In genomic region chr2:109530712-109531111, GRCh38 we compare ENCODE assay signal across 15 cellular contexts.
"Had no signal": no experiment of that assay in that cellular context is flagged by ENCODE, and none has a peak within 500 bp of the region (broad histone marks: within the 10 kb centered on the region; RNA-seq: fewer than 3 reads in every experiment).

No MANE protein-coding gene starts in this region.

- FAIRE-seq: endometrium had no signal

- H3K36me3 Mint-ChIP-seq: activated naive CD8-positive, alpha-beta T cell treated with anti-CD3 and anti-CD28 coated beads, Interleukin-2, amount 10 ng/mL, durations not matched to agents 7 days and 5 days; mesothelial cell of epicardium; naive thymus-derived CD8-positive, alpha-beta T cell had no signal

- H3K4me3 Mint-ChIP-seq: activated naive CD8-positive, alpha-beta T cell treated with anti-CD3 and anti-CD28 coated beads, Interleukin-2, amount 10 ng/mL, durations not matched to agents 7 days and 5 days; mesothelial cell of epicardium; naive thymus-derived CD8-positive, alpha-beta T cell; stimulated activated naive CD8-positive, alpha-beta T cell treated with anti-CD3 and anti-CD28 coated beads, Interleukin-15, Interleukin-2, amounts not matched to agents 100 ng/mL and 50 ng/mL, for 24 hours; T-helper 2 cell treated with Interferon-gamma antibody and Interleukin-4, amounts not matched to agents 5 μg/mL and 100 μg/mL, for 36 hours had no signal

- ATAC-seq: esophagus mucosa; naive thymus-derived CD8-positive, alpha-beta T cell had no signal

- H3K4me1 Mint-ChIP-seq: activated naive CD8-positive, alpha-beta T cell treated with anti-CD3 and anti-CD28 coated beads, Interleukin-2, amount 10 ng/mL, durations not matched to agents 7 days and 5 days had no signal

- H3K9me3 Mint-ChIP-seq: activated naive CD8-positive, alpha-beta T cell treated with anti-CD3 and anti-CD28 coated beads, Interleukin-2, amount 10 ng/mL, durations not matched to agents 7 days and 5 days; mesothelial cell of epicardium; stimulated activated naive CD8-positive, alpha-beta T cell treated with anti-CD3 and anti-CD28 coated beads, Interleukin-15, Interleukin-2, amounts not matched to agents 100 ng/mL and 50 ng/mL, for 24 hours; T-helper 2 cell treated with Interferon-gamma antibody and Interleukin-4, amounts not matched to agents 5 μg/mL and 100 μg/mL, for 36 hours had no signal

- H3K27ac ChIP-seq: dorsolateral prefrontal cortex had no signal

- DNase-seq: activated CD4-positive, alpha-beta T cell treated with anti-CD3 and anti-CD28 coated beads, Interleukin-2, amount 50 U/mL, for 1 hour; activated gamma-delta T cell treated with Interleukin-2 at 50 U/mL for 16 hours; activated naive CD8-positive, alpha-beta T cell treated with anti-CD3 and anti-CD28 coated beads, Interleukin-2, amount 10 ng/mL, durations not matched to agents 7 days and 5 days; activated T-cell treated with anti-CD3 and anti-CD28 coated beads, Interleukin-2, amount 50 U/mL, for 48 hours; anterior cingulate cortex; naive thymus-derived CD8-positive, alpha-beta T cell; occipital lobe; stimulated activated CD4-positive, alpha-beta T cell treated with anti-CD3 and anti-CD28 coated beads, Interleukin-4, amount 100 ng/mL, for 1 hour; SW 1271 had no signal

- H3K4me3 ChIP-seq: dorsolateral prefrontal cortex had no signal

- H3K27ac Mint-ChIP-seq: activated naive CD8-positive, alpha-beta T cell treated with anti-CD3 and anti-CD28 coated beads, Interleukin-2, amount 10 ng/mL, durations not matched to agents 7 days and 5 days; mesothelial cell of epicardium; stimulated activated naive CD8-positive, alpha-beta T cell treated with anti-CD3 and anti-CD28 coated beads, Interleukin-15, Interleukin-2, amounts not matched to agents 100 ng/mL and 50 ng/mL, for 24 hours; T-helper 2 cell treated with Interferon-gamma antibody and Interleukin-4, amounts not matched to agents 5 μg/mL and 100 μg/mL, for 36 hours had no signal
